In genomic region chr1:210328032-210328745, GRCh38 we compare ENCODE assay signal across 8 cellular contexts. TPM values are rescaled to one million over a fixed set of nuclear protein-coding genes. Genes with fewer than 3 reads are reported as not detected.
DNase-seq lines count a peak whose midpoint lies in the region; ATAC-seq and TF ChIP-seq lines count a peak whose summit lies in the region.

No MANE protein-coding gene starts in this region.

- in situ Hi-C loops in gastrocnemius medialis (cut with MboI; ENCODE audit: low sequenced_read_pairs in 4 of 4), result no loop called here

- DNase-seq in T-helper 2 cell treated with Interferon-gamma antibody and Interleukin-4, amounts not matched to agents 5 μg/mL and 100 μg/mL, for 36 hours (ENCODE audit: low spot score), result no peak
- DNase-seq in T-helper 2 cell (no peak), left cardiac atrium (no peak), gastrocnemius medialis (no peak), SHP77 treated with DMSO at 0.1 percent for 48 hours (lab: John Stamatoyannopoulos, UW) (no peak), 8988T (no peak)
- DNase-seq in activated CD4-positive, alpha-beta memory T cell treated with anti-CD3 and anti-CD28 coated beads for 36 hours, result no peak

- TF ChIP-seq CTCF in gastrocnemius medialis (IDR thresholded peaks at IDR 0.05 in 4 of 5, conservative IDR thresholded peaks at IDR 0.05 in 1 of 5), result no peak

- H3K9me3 ChIP-seq in gastrocnemius medialis, result no peaks in the 10 kb centered on the region

- H3K4me1 ChIP-seq in gastrocnemius medialis, result peaks cover 5 to 7% of the 10 kb centered on the region in 2 donors

- peak overlapping the region; percentile 59 to 77 (median 72) for H3K27ac ChIP-seq in gastrocnemius medialis

- peak; percentile 35 to 55 for ATAC-seq in left cardiac atrium
- no peak for ATAC-seq in gastrocnemius medialis
- no peak for ATAC-seq in HG03045 (IDR thresholded peaks at IDR 0.05; ENCODE audit: unreplicated experiment)

- no peaks in the 10 kb centered on the region for H3K36me3 ChIP-seq in gastrocnemius medialis

- H3K4me1 Mint-ChIP-seq in T-helper 2 cell treated with Interferon-gamma antibody and Interleukin-4, amounts not matched to agents 5 μg/mL and 100 μg/mL, for 36 hours (ENCODE audit: low read depth), result peaks cover 20% of the 10 kb centered on the region
- H3K4me1 Mint-ChIP-seq in activated CD4-positive, alpha-beta memory T cell treated with anti-CD3 and anti-CD28 coated beads for 36 hours (ENCODE audit: low read depth), result peaks cover 40% of the 10 kb centered on the region

- H3K4me3 ChIP-seq in gastrocnemius medialis, result peak overlapping the region; percentile 70 to 91 (median 77)

- TF ChIP-seq POLR2A in gastrocnemius medialis (IDR thresholded peaks at IDR 0.05), result no peak

- peaks cover 38% of the 10 kb centered on the region for H3K27me3 Mint-ChIP-seq in T-helper 2 cell treated with Interferon-gamma antibody and Interleukin-4, amounts not matched to agents 5 μg/mL and 100 μg/mL, for 36 hours (ENCODE audit: low read depth)
- peaks cover 5% of the 10 kb centered on the region for H3K27me3 Mint-ChIP-seq in activated CD4-positive, alpha-beta memory T cell treated with anti-CD3 and anti-CD28 coated beads for 36 hours

- POLR2A ChIA-PET in activated CD4-positive, alpha-beta memory T cell treated with anti-CD3 and anti-CD28 coated beads for 36 hours (lab: Charles Lee), result interaction anchor here (0.9 to 1.1 kb wide), 2 partner anchors 46 kb away, joined by 7 to 8 read pairs; no protein-coding TSS in a partner anchor

- peak overlapping the region; percentile 57 for H3K27ac Mint-ChIP-seq in T-helper 2 cell treated with Interferon-gamma antibody and Interleukin-4, amounts not matched to agents 5 μg/mL and 100 μg/mL, for 36 hours
- peak overlapping the region; percentile 91 for H3K27ac Mint-ChIP-seq in activated CD4-positive, alpha-beta memory T cell treated with anti-CD3 and anti-CD28 coated beads for 36 hours

- CTCF ChIA-PET in activated CD4-positive, alpha-beta memory T cell treated with anti-CD3 and anti-CD28 coated beads for 36 hours (lab: Charles Lee), result interaction anchor here (0.5 to 3.0 kb wide), 5 partner anchors 14 to 72 kb away, joined by 3 to 8 read pairs (median 5); no protein-coding TSS in a partner anchor

- H3K4me3 Mint-ChIP-seq in T-helper 2 cell treated with Interferon-gamma antibody and Interleukin-4, amounts not matched to agents 5 μg/mL and 100 μg/mL, for 36 hours, result peak overlapping the region; percentile 91
- peak overlapping the region; percentile 89 for H3K4me3 Mint-ChIP-seq in activated CD4-positive, alpha-beta memory T cell treated with anti-CD3 and anti-CD28 coated beads for 36 hours

- intact Hi-C loops in activated CD4-positive, alpha-beta memory T cell treated with anti-CD3 and anti-CD28 coated beads for 36 hours (cut with micrococcal nuclease), result loop anchor here (2.0 kb wide), 1 partner anchor 17 kb away; no protein-coding TSS in a partner anchor
- intact Hi-C loops in left cardiac atrium (cut with DNase I) (no loop called here), gastrocnemius medialis (cut with DNase I; ENCODE audit: low total_unique reads) (no loop called here)

- H3K36me3 Mint-ChIP-seq in T-helper 2 cell treated with Interferon-gamma antibody and Interleukin-4, amounts not matched to agents 5 μg/mL and 100 μg/mL, for 36 hours (ENCODE audit: low read depth), result no peaks in the 10 kb centered on the region
- no peaks in the 10 kb centered on the region for H3K36me3 Mint-ChIP-seq in activated CD4-positive, alpha-beta memory T cell treated with anti-CD3 and anti-CD28 coated beads for 36 hours

- peaks cover 12% of the 10 kb centered on the region for H3K9me3 Mint-ChIP-seq in T-helper 2 cell treated with Interferon-gamma antibody and Interleukin-4, amounts not matched to agents 5 μg/mL and 100 μg/mL, for 36 hours
- peaks cover 4% of the 10 kb centered on the region for H3K9me3 Mint-ChIP-seq in activated CD4-positive, alpha-beta memory T cell treated with anti-CD3 and anti-CD28 coated beads for 36 hours

- no peaks in the 10 kb centered on the region for H3K27me3 ChIP-seq in gastrocnemius medialis

RNA-seq across cellular contexts. Expression of gene HHAT, which starts 0.5 kb away (rescaled TPM):
- 1 to 10 TPM; 1.6 to 1.8 TPM for total RNA-seq in activated CD4-positive, alpha-beta memory T cell treated with anti-CD3 and anti-CD28 coated beads for 36 hours
- total RNA-seq in left cardiac atrium (1 to 10 TPM; 1.6 to 2.5 TPM), gastrocnemius medialis (under 1 TPM in 3 of 4 donors, not detected in 1; 0.31 to 0.33 (median 0.33) TPM)

Comparison
In these comparisons a context has a peak if more than half of its experiments do, and no peak if none do; other contexts are left out.
1. ATAC-seq: peak in left cardiac atrium (2 of 2); none in gastrocnemius medialis (0 of 2) and HG03045 (single experiment).